Comparison of ENCODE assay signal across 1 cellular context in genomic region chr1:150561830-150562367, GRCh38.
TF ChIP-seq lines count a peak whose summit lies in the region.

No MANE protein-coding gene starts in this region.

TF ChIP-seq in HepG2, 621 proteins besides CTCF, POLR2A, EP300 and RAD21 (continued from another document and continues in another):
- TF ChIP-seq, protein P1, sequence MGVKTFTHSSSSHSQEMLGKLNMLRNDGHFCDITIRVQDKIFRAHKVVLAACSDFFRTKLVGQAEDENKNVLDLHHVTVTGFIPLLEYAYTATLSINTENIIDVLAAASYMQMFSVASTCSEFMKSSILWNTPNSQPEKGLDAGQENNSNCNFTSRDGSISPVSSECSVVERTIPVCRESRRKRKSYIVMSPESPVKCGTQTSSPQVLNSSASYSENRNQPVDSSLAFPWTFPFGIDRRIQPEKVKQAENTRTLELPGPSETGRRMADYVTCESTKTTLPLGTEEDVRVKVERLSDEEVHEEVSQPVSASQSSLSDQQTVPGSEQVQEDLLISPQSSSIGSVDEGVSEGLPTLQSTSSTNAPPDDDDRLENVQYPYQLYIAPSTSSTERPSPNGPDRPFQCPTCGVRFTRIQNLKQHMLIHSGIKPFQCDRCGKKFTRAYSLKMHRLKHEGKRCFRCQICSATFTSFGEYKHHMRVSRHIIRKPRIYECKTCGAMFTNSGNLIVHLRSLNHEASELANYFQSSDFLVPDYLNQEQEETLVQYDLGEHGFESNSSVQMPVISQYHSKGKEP (CRISPR knock-in tag; IDR thresholded peaks at IDR 0.05), result 0 out of 2 replicates have a peak, but pooled peaks have one; percentile 61
- TF ChIP-seq NFYC (CRISPR knock-in tag; IDR thresholded peaks at IDR 0.05), result peak; percentile 76
- TF ChIP-seq CC2D1A (CRISPR knock-in tag; IDR thresholded peaks at IDR 0.05), result no peak
- TF ChIP-seq THAP9 (CRISPR knock-in tag; IDR thresholded peaks at IDR 0.05; ENCODE audit: borderline replicate concordance), result no peak
- TF ChIP-seq ZNF83 (CRISPR knock-in tag; IDR thresholded peaks at IDR 0.05; ENCODE audit: borderline replicate concordance), result no peak
- TF ChIP-seq ZNF18 (CRISPR knock-in tag; IDR thresholded peaks at IDR 0.05; ENCODE audit: insufficient replicate concordance), result no peak
- TF ChIP-seq ZNF557 (CRISPR knock-in tag; IDR thresholded peaks at IDR 0.05), result no peak
- no peak for TF ChIP-seq KLF13 (CRISPR knock-in tag; IDR thresholded peaks at IDR 0.05)
- TF ChIP-seq FOXA1 (IDR thresholded peaks at IDR 0.05), result no peak
- TF ChIP-seq FOXA1 (CRISPR knock-in tag; IDR thresholded peaks at IDR 0.05), result 0 out of 2 replicates have a peak, but pooled peaks have one; percentile 18
- peak; percentile 66; the same call in 1 of the 2 replicates for TF ChIP-seq RARA (CRISPR knock-in tag; IDR thresholded peaks at IDR 0.05)
- no peak for TF ChIP-seq ZNF138 (CRISPR knock-in tag; IDR thresholded peaks at IDR 0.05; ENCODE audit: low read depth)
- TF ChIP-seq ZNF503 (CRISPR knock-in tag; IDR thresholded peaks at IDR 0.05), result peak; percentile 53; the same call in 1 of the 2 replicates
- TF ChIP-seq REL (CRISPR knock-in tag; conservative IDR thresholded peaks at IDR 0.05), result no peak
- no peak for TF ChIP-seq TEF (CRISPR knock-in tag; IDR thresholded peaks at IDR 0.05)
- TF ChIP-seq ZNF850 (CRISPR knock-in tag; conservative IDR thresholded peaks at IDR 0.05), result peak; percentile 72; the same call in 1 of the 2 replicates
- TF ChIP-seq THYN1 (CRISPR knock-in tag; IDR thresholded peaks at IDR 0.05; ENCODE audit: borderline replicate concordance, low read depth), result no peak
- TF ChIP-seq ZSCAN29 (CRISPR knock-in tag; conservative IDR thresholded peaks at IDR 0.05), result no peak; the same call in 1 of the 2 replicates
- no peak for TF ChIP-seq TP53 (CRISPR knock-in tag; conservative IDR thresholded peaks at IDR 0.05)
- no peak for TF ChIP-seq ZNF616 (CRISPR knock-in tag; IDR thresholded peaks at IDR 0.05; ENCODE audit: low read depth)
- no peak for TF ChIP-seq ZNF556 (CRISPR knock-in tag; IDR thresholded peaks at IDR 0.05; ENCODE audit: borderline replicate concordance)
- TF ChIP-seq ZBTB7A (CRISPR knock-in tag; IDR thresholded peaks at IDR 0.05), result no peak
- TF ChIP-seq ZNF775 (CRISPR knock-in tag; IDR thresholded peaks at IDR 0.05; ENCODE audit: borderline replicate concordance), result no peak
- no peak for TF ChIP-seq NRL (CRISPR knock-in tag; IDR thresholded peaks at IDR 0.05; ENCODE audit: borderline replicate concordance)
- TF ChIP-seq, protein P2, sequence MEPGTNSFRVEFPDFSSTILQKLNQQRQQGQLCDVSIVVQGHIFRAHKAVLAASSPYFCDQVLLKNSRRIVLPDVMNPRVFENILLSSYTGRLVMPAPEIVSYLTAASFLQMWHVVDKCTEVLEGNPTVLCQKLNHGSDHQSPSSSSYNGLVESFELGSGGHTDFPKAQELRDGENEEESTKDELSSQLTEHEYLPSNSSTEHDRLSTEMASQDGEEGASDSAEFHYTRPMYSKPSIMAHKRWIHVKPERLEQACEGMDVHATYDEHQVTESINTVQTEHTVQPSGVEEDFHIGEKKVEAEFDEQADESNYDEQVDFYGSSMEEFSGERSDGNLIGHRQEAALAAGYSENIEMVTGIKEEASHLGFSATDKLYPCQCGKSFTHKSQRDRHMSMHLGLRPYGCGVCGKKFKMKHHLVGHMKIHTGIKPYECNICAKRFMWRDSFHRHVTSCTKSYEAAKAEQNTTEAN (CRISPR knock-in tag; conservative IDR thresholded peaks at IDR 0.05), result no peak
- TF ChIP-seq SOX6 (IDR thresholded peaks at IDR 0.05), result no peak
- TF ChIP-seq SOX6 (CRISPR knock-in tag; IDR thresholded peaks at IDR 0.05), result 0 out of 2 replicates have a peak, but pooled peaks have one; percentile 46
- no peak for TF ChIP-seq ATRX (CRISPR knock-in tag; IDR thresholded peaks at IDR 0.05; ENCODE audit: borderline replicate concordance)
- TF ChIP-seq ZNF552 (CRISPR knock-in tag; IDR thresholded peaks at IDR 0.05; ENCODE audit: borderline replicate concordance), result no peak
- TF ChIP-seq SMAD3 (CRISPR knock-in tag; IDR thresholded peaks at IDR 0.05), result peak; percentile 63; the same call in 1 of the 2 replicates
- no peak for TF ChIP-seq E2F5 (CRISPR knock-in tag; conservative IDR thresholded peaks at IDR 0.05)
- no peak for TF ChIP-seq GATA4 (IDR thresholded peaks at IDR 0.05; ENCODE audit: borderline replicate concordance, low read depth)
- no peak for TF ChIP-seq ZNF275 (CRISPR knock-in tag; IDR thresholded peaks at IDR 0.05; ENCODE audit: borderline replicate concordance)
- peak; percentile 76 for TF ChIP-seq DMAP1 (CRISPR knock-in tag; IDR thresholded peaks at IDR 0.05)
- TF ChIP-seq MIER2 (CRISPR knock-in tag; IDR thresholded peaks at IDR 0.05), result no peak
- no peak for TF ChIP-seq CHCHD3 (CRISPR knock-in tag; IDR thresholded peaks at IDR 0.05)
- peak; percentile 49 for TF ChIP-seq HDAC2 (CRISPR knock-in tag; IDR thresholded peaks at IDR 0.05)
- no peak for TF ChIP-seq XRCC5 (optimal IDR thresholded peaks at IDR 0.05; ENCODE audit: low read length)
- TF ChIP-seq RELA (CRISPR knock-in tag; IDR thresholded peaks at IDR 0.05), result peak; percentile 63; the same call in 1 of the 2 replicates
- TF ChIP-seq NR0B2 (CRISPR knock-in tag; IDR thresholded peaks at IDR 0.05), result no peak
- no peak for TF ChIP-seq RFX3 (CRISPR knock-in tag; IDR thresholded peaks at IDR 0.05)
- no peak for TF ChIP-seq WIZ (CRISPR knock-in tag; IDR thresholded peaks at IDR 0.05)
- TF ChIP-seq CENPBD1 (CRISPR knock-in tag; IDR thresholded peaks at IDR 0.05; ENCODE audit: borderline replicate concordance, low read depth), result no peak
- no peak for TF ChIP-seq DNMT1 (CRISPR knock-in tag; IDR thresholded peaks at IDR 0.05)
- no peak for TF ChIP-seq ZNF773 (CRISPR knock-in tag; IDR thresholded peaks at IDR 0.05; ENCODE audit: borderline replicate concordance)
- TF ChIP-seq, protein P3, sequence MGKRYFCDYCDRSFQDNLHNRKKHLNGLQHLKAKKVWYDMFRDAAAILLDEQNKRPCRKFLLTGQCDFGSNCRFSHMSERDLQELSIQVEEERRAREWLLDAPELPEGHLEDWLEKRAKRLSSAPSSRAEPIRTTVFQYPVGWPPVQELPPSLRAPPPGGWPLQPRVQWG (CRISPR knock-in tag; IDR thresholded peaks at IDR 0.05; ENCODE audit: borderline replicate concordance, low read depth), result no peak
- TF ChIP-seq ONECUT2 (CRISPR knock-in tag; IDR thresholded peaks at IDR 0.05), result no peak
- no peak for TF ChIP-seq ZBTB3 (CRISPR knock-in tag; IDR thresholded peaks at IDR 0.05; ENCODE audit: borderline replicate concordance, low read depth)
- TF ChIP-seq, protein P4, sequence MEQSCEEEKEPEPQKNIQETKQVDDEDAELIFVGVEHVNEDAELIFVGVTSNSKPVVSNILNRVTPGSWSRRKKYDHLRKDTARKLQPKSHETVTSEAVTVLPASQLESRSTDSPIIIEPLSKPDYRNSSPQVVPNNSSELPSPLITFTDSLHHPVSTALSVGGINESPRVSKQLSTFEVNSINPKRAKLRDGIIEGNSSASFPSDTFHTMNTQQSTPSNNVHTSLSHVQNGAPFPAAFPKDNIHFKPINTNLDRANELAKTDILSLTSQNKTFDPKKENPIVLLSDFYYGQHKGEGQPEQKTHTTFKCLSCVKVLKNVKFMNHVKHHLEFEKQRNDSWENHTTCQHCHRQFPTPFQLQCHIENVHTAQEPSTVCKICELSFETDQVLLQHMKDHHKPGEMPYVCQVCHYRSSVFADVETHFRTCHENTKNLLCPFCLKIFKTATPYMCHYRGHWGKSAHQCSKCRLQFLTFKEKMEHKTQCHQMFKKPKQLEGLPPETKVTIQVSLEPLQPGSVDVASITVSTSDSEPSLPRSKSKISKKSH (CRISPR knock-in tag; IDR thresholded peaks at IDR 0.05; ENCODE audit: borderline replicate concordance), result no peak
- TF ChIP-seq ETS1 (CRISPR knock-in tag; IDR thresholded peaks at IDR 0.05), result no peak
- no peak for TF ChIP-seq IKZF1 (IDR thresholded peaks at IDR 0.05)
